Comparison of ENCODE assay signal across 39 cellular contexts in genomic region chr5:145225529-145225928, GRCh38.
"Had no signal": no experiment of that assay in that cellular context is flagged by ENCODE, and none has a peak within 500 bp of the region (broad histone marks: within the 10 kb centered on the region; RNA-seq: fewer than 3 reads in every experiment).

No MANE protein-coding gene starts in this region.

- ATAC-seq: activated naive CD4-positive, alpha-beta T cell treated with anti-CD3 and anti-CD28 coated beads, Interleukin-2, amount 50 U/mL, for 72 hours; activated T-cell treated with anti-CD3 and anti-CD28 coated beads, Interleukin-2, amount 50 U/mL, for 4 hours; activated T-cell treated with anti-CD3 and anti-CD28 coated beads, Interleukin-2, amount 50 U/mL, for 72 hours; activated T-helper 17 cell treated with anti-CD3 and anti-CD28 coated beads, Interleukin-2, amount 50 U/mL, for 72 hours; body of pancreas had no signal

- H3K9me3 Mint-ChIP-seq: activated naive CD4-positive, alpha-beta T cell treated with anti-CD3 and anti-CD28 coated beads for 36 hours; activated naive CD4-positive, alpha-beta T cell treated with anti-CD3 and anti-CD28 coated beads, Interleukin-2, amount 10 ng/mL, durations not matched to agents 7 days and 5 days; activated naive CD4-positive, alpha-beta T cell treated with anti-CD3 and anti-CD28 coated beads, Interleukin-2, amount 50 U/mL, for 24 hours; activated naive CD8-positive, alpha-beta T cell treated with anti-CD3 and anti-CD28 coated beads for 36 hours; activated naive CD8-positive, alpha-beta T cell treated with anti-CD3 and anti-CD28 coated beads, Interleukin-2, amount 10 ng/mL, durations not matched to agents 7 days and 5 days; activated T-cell treated with anti-CD3 and anti-CD28 coated beads, Interleukin-2, amount 50 U/mL, for 24 hours; activated T-cell treated with anti-CD3 and anti-CD28 coated beads, Interleukin-2, amount 50 U/mL, for 4 hours; activated T-helper 1 cell treated with anti-CD3 and anti-CD28 coated beads, Interleukin-12 subunit alpha, Interleukin-12 subunit beta, Interleukin-2, Interleukin-4 antibody, amounts not matched to agents 30 ng/mL and 10 ng/mL and 1 ng/mL, durations not matched to agents 14 hours and 24 hours and 36 hours; activated T-helper 17 cell treated with anti-CD3 and anti-CD28 coated beads, Interleukin-2, amount 50 U/mL, for 72 hours; activated T-helper 2 cell treated with anti-CD3 and anti-CD28 coated beads, Interferon-gamma antibody, Interleukin-2, Interleukin-4, amounts not matched to agents 10 μg/mL and 5 μg/mL and 100 μg/mL, durations not matched to agents 14 hours and 24 hours and 36 hours; brain; central memory CD8-positive, alpha-beta T cell had no signal

- H3K9me3 ChIP-seq: adrenal gland, ascending aorta, body of pancreas, breast epithelium had no signal

- H3K27ac Mint-ChIP-seq: activated naive CD4-positive, alpha-beta T cell treated with anti-CD3 and anti-CD28 coated beads for 36 hours; activated naive CD4-positive, alpha-beta T cell treated with anti-CD3 and anti-CD28 coated beads, Interleukin-2, amount 10 ng/mL, durations not matched to agents 7 days and 5 days; activated naive CD4-positive, alpha-beta T cell treated with anti-CD3 and anti-CD28 coated beads, Interleukin-2, amount 50 U/mL, for 24 hours; activated naive CD4-positive, alpha-beta T cell treated with anti-CD3 and anti-CD28 coated beads, Interleukin-2, amount 50 U/mL, for 72 hours; activated naive CD8-positive, alpha-beta T cell; activated naive CD8-positive, alpha-beta T cell treated with anti-CD3 and anti-CD28 coated beads for 36 hours; activated naive CD8-positive, alpha-beta T cell treated with anti-CD3 and anti-CD28 coated beads, Interleukin-2, amount 10 ng/mL, durations not matched to agents 7 days and 5 days; activated T-cell treated with anti-CD3 and anti-CD28 coated beads, Interleukin-2, amount 50 U/mL, for 24 hours; activated T-cell treated with anti-CD3 and anti-CD28 coated beads, Interleukin-2, amount 50 U/mL, for 72 hours; activated T-helper 1 cell treated with anti-CD3 and anti-CD28 coated beads, Interleukin-12 subunit alpha, Interleukin-12 subunit beta, Interleukin-2, Interleukin-4 antibody, amounts not matched to agents 30 ng/mL and 10 ng/mL and 1 ng/mL, durations not matched to agents 14 hours and 24 hours and 36 hours; activated T-helper 17 cell treated with anti-CD3 and anti-CD28 coated beads, Interleukin-2, amount 50 U/mL, for 72 hours; activated T-helper 2 cell treated with anti-CD3 and anti-CD28 coated beads, Interferon-gamma antibody, Interleukin-2, Interleukin-4, amounts not matched to agents 10 μg/mL and 5 μg/mL and 100 μg/mL, durations not matched to agents 14 hours and 24 hours and 36 hours; brain had no signal

- H3K4me3 Mint-ChIP-seq: activated naive CD4-positive, alpha-beta T cell treated with anti-CD3 and anti-CD28 coated beads for 36 hours; activated naive CD4-positive, alpha-beta T cell treated with anti-CD3 and anti-CD28 coated beads, Interleukin-2, amount 10 ng/mL, durations not matched to agents 7 days and 5 days; activated naive CD4-positive, alpha-beta T cell treated with anti-CD3 and anti-CD28 coated beads, Interleukin-2, amount 50 U/mL, for 24 hours; activated naive CD8-positive, alpha-beta T cell; activated naive CD8-positive, alpha-beta T cell treated with anti-CD3 and anti-CD28 coated beads for 36 hours; activated naive CD8-positive, alpha-beta T cell treated with anti-CD3 and anti-CD28 coated beads, Interleukin-2, amount 10 ng/mL, durations not matched to agents 7 days and 5 days; activated T-cell treated with anti-CD3 and anti-CD28 coated beads, Interleukin-2, amount 50 U/mL, for 24 hours; activated T-cell treated with anti-CD3 and anti-CD28 coated beads, Interleukin-2, amount 50 U/mL, for 4 hours; activated T-cell treated with anti-CD3 and anti-CD28 coated beads, Interleukin-2, amount 50 U/mL, for 72 hours; activated T-helper 1 cell treated with anti-CD3 and anti-CD28 coated beads, Interleukin-12 subunit alpha, Interleukin-12 subunit beta, Interleukin-2, Interleukin-4 antibody, amounts not matched to agents 30 ng/mL and 10 ng/mL and 1 ng/mL, durations not matched to agents 14 hours and 24 hours and 36 hours; activated T-helper 17 cell treated with anti-CD3 and anti-CD28 coated beads, Interleukin-2, amount 50 U/mL, for 72 hours; brain; central memory CD8-positive, alpha-beta T cell had no signal

- DNase-seq: activated effector memory CD4-positive, alpha-beta T cell treated with anti-CD3 and anti-CD28 coated beads, Interleukin-2, amount 50 U/mL, for 16 hours; activated effector memory CD4-positive, alpha-beta T cell treated with Interleukin-2 at 50 U/mL for 16 hours; activated gamma-delta T cell; activated gamma-delta T cell treated with Interleukin-2 at 50 U/mL for 16 hours; activated naive CD4-positive, alpha-beta T cell; activated naive CD4-positive, alpha-beta T cell treated with anti-CD3 and anti-CD28 coated beads for 36 hours; activated naive CD4-positive, alpha-beta T cell treated with anti-CD3 and anti-CD28 coated beads, Interleukin-2, amount 10 ng/mL, durations not matched to agents 7 days and 5 days; activated naive CD4-positive, alpha-beta T cell treated with anti-CD3 and anti-CD28 coated beads, Interleukin-2, amount 50 U/mL, for 16 hours; activated naive CD4-positive, alpha-beta T cell treated with Interleukin-2 at 50 U/mL for 16 hours; activated naive CD8-positive, alpha-beta T cell treated with anti-CD3 and anti-CD28 coated beads for 36 hours; activated naive CD8-positive, alpha-beta T cell treated with anti-CD3 and anti-CD28 coated beads, Interleukin-2, amount 10 ng/mL, durations not matched to agents 7 days and 5 days; activated T-cell treated with anti-CD3 and anti-CD28 coated beads, Interleukin-2, amount 50 U/mL, for 1 hour; activated T-cell treated with anti-CD3 and anti-CD28 coated beads, Interleukin-2, amount 50 U/mL, for 24 hours; activated T-cell treated with anti-CD3 and anti-CD28 coated beads, Interleukin-2, amount 50 U/mL, for 4 hours; activated T-cell treated with anti-CD3 and anti-CD28 coated beads, Interleukin-2, amount 50 U/mL, for 48 hours; activated T-cell treated with anti-CD3 and anti-CD28 coated beads, Interleukin-2, amount 50 U/mL, for 72 hours; adrenal gland; amniotic stem cell; amygdala; anterior cingulate cortex; aorta; body of pancreas; brain microvascular endothelial cell; caudate nucleus; central memory CD4-positive, alpha-beta T cell; cerebellar nuclear complex had no signal

- H3K36me3 Mint-ChIP-seq: activated naive CD4-positive, alpha-beta T cell treated with anti-CD3 and anti-CD28 coated beads, Interleukin-2, amount 10 ng/mL, durations not matched to agents 7 days and 5 days; activated naive CD4-positive, alpha-beta T cell treated with anti-CD3 and anti-CD28 coated beads, Interleukin-2, amount 50 U/mL, for 24 hours; activated naive CD4-positive, alpha-beta T cell treated with anti-CD3 and anti-CD28 coated beads, Interleukin-2, amount 50 U/mL, for 72 hours; activated naive CD8-positive, alpha-beta T cell; activated naive CD8-positive, alpha-beta T cell treated with anti-CD3 and anti-CD28 coated beads for 36 hours; activated naive CD8-positive, alpha-beta T cell treated with anti-CD3 and anti-CD28 coated beads, Interleukin-2, amount 10 ng/mL, durations not matched to agents 7 days and 5 days; brain had no signal

- H3K4me3 ChIP-seq: adrenal gland, ascending aorta, body of pancreas, breast epithelium, cardiac muscle cell had no signal

- H3K4me1 Mint-ChIP-seq: activated naive CD4-positive, alpha-beta T cell treated with anti-CD3 and anti-CD28 coated beads, Interleukin-2, amount 10 ng/mL, durations not matched to agents 7 days and 5 days; activated naive CD4-positive, alpha-beta T cell treated with anti-CD3 and anti-CD28 coated beads, Interleukin-2, amount 50 U/mL, for 24 hours; activated naive CD8-positive, alpha-beta T cell treated with anti-CD3 and anti-CD28 coated beads for 36 hours; activated naive CD8-positive, alpha-beta T cell treated with anti-CD3 and anti-CD28 coated beads, Interleukin-2, amount 10 ng/mL, durations not matched to agents 7 days and 5 days; activated T-helper 17 cell treated with anti-CD3 and anti-CD28 coated beads, Interleukin-2, amount 50 U/mL, for 72 hours; brain; central memory CD8-positive, alpha-beta T cell had no signal

- H3K27me3 Mint-ChIP-seq: activated naive CD4-positive, alpha-beta T cell treated with anti-CD3 and anti-CD28 coated beads, Interleukin-2, amount 10 ng/mL, durations not matched to agents 7 days and 5 days; activated naive CD4-positive, alpha-beta T cell treated with anti-CD3 and anti-CD28 coated beads, Interleukin-2, amount 50 U/mL, for 24 hours; activated naive CD8-positive, alpha-beta T cell; activated naive CD8-positive, alpha-beta T cell treated with anti-CD3 and anti-CD28 coated beads for 36 hours; activated naive CD8-positive, alpha-beta T cell treated with anti-CD3 and anti-CD28 coated beads, Interleukin-2, amount 10 ng/mL, durations not matched to agents 7 days and 5 days; activated T-cell treated with anti-CD3 and anti-CD28 coated beads, Interleukin-2, amount 50 U/mL, for 24 hours; activated T-helper 17 cell treated with anti-CD3 and anti-CD28 coated beads, Interleukin-2, amount 50 U/mL, for 72 hours; brain; central memory CD8-positive, alpha-beta T cell had no signal

- H3K27ac ChIP-seq: adrenal gland, ascending aorta, body of pancreas, brain microvascular endothelial cell, breast epithelium, cardiac muscle cell had no signal

- H3K36me3 ChIP-seq: adrenal gland, ascending aorta, brain microvascular endothelial cell, breast epithelium, cardiac muscle cell had no signal

- FAIRE-seq: astrocyte, bronchial epithelial cell had no signal

- H3K4me1 ChIP-seq: adrenal gland, ascending aorta, body of pancreas, breast epithelium had no signal

- H3K27me3 ChIP-seq: adrenal gland, ascending aorta, body of pancreas, brain microvascular endothelial cell, breast epithelium, cardiac muscle cell had no signal
